ENCODE assay signal across 16 cellular contexts in genomic region chr14:36947362-36947761, GRCh38.
DNase-seq lines count a peak whose midpoint lies in the region; ATAC-seq and TF ChIP-seq lines count a peak whose summit lies in the region.
"Had no signal": no experiment of that assay in that cellular context is flagged by ENCODE, and none has a peak within 500 bp of the region (broad histone marks: within the 10 kb centered on the region; RNA-seq: fewer than 3 reads in every experiment).

No MANE protein-coding gene starts in this region.

- H3F3A ChIP-seq in PC-3 (ENCODE audit: low read length, unreplicated experiment): peaks cover 7% of the 10 kb centered on the region

- CTCF ChIA-PET in PC-3 (lab: Charles Lee): interaction anchor here (0.5 to 1.3 kb wide), 4 partner anchors 26 to 199 kb away, joined by 3 to 4 read pairs (median 3); no protein-coding TSS in a partner anchor

- H3K4me3 ChIP-seq in Karpas-422 (ENCODE audit: low read length): no peak overlapping the region
- H3K4me3 ChIP-seq in PC-3 (ENCODE audit: low read length): no peak overlapping the region
- peak overlapping the region; percentile 17 for H3K4me3 ChIP-seq in parathyroid adenoma (ENCODE audit: low read depth, low read length)
- H3K4me3 ChIP-seq: GM23338 had no signal

- BruUV-seq in PC-3 (replicated peaks; lab: Mats Ljungman, UMichigan): no TSS peak

- no peaks in the 10 kb centered on the region for H3K9me3 ChIP-seq in Karpas-422 (ENCODE audit: low read length)
- no peaks in the 10 kb centered on the region for H3K9me3 ChIP-seq in PC-3 (ENCODE audit: low read length)
- no peaks in the 10 kb centered on the region for H3K9me3 ChIP-seq in parathyroid adenoma (ENCODE audit: control insufficient read depth, low read length)

- H4K20me1 ChIP-seq in Karpas-422 (ENCODE audit: insufficient read depth, low read depth, low read length) (no peaks in the 10 kb centered on the region), PC-3 (ENCODE audit: low read length) (no peaks in the 10 kb centered on the region)

- H3K27me3 ChIP-seq in Karpas-422 (ENCODE audit: low read length) (no peaks in the 10 kb centered on the region), PC-3 (ENCODE audit: low read length) (no peaks in the 10 kb centered on the region), parathyroid adenoma (ENCODE audit: control insufficient read depth, insufficient read depth, low read length) (no peaks in the 10 kb centered on the region)

- no peaks in the 10 kb centered on the region for H3K79me2 ChIP-seq in Karpas-422 (ENCODE audit: low read length)
- no peaks in the 10 kb centered on the region for H3K79me2 ChIP-seq in PC-3 (ENCODE audit: low read length)
- no peaks in the 10 kb centered on the region for H3K79me2 ChIP-seq in parathyroid adenoma

- H3K36me3 ChIP-seq in Karpas-422 (ENCODE audit: insufficient read depth, low read length) (no peaks in the 10 kb centered on the region), PC-3 (ENCODE audit: low read depth, low read length) (no peaks in the 10 kb centered on the region), parathyroid adenoma (ENCODE audit: control insufficient read depth, insufficient read depth, low read length) (no peaks in the 10 kb centered on the region)

- no peak for TF ChIP-seq CTCF in PC-3 (conservative IDR thresholded peaks at IDR 0.05; ENCODE audit: low read depth, low read length)
- TF ChIP-seq CTCF in parathyroid adenoma (IDR thresholded peaks at IDR 0.05): no peak

- peak; percentile 39 for ATAC-seq in PC-3
- no peak for ATAC-seq in GM21723 (IDR thresholded peaks at IDR 0.05; ENCODE audit: unreplicated experiment)
- no peak for ATAC-seq in HG03280 (IDR thresholded peaks at IDR 0.05; ENCODE audit: unreplicated experiment)
- ATAC-seq: GM23338, HCT116 had no signal

- H3K27ac ChIP-seq in Karpas-422 (ENCODE audit: low read length) (no peak overlapping the region), PC-3 (ENCODE audit: low read length) (peak overlapping the region; percentile 70), parathyroid adenoma (no peak overlapping the region)
- H3K27ac ChIP-seq: HL-60 had no signal

- H3K4me2 ChIP-seq in Karpas-422 (ENCODE audit: low read depth, low read length, poor library complexity, severe bottlenecking) (no peak overlapping the region), PC-3 (ENCODE audit: low read length) (peak overlapping the region; percentile 19), parathyroid adenoma (ENCODE audit: low read length) (peak overlapping the region; percentile 51)
- H3K4me2 ChIP-seq: GM23338 had no signal

- peaks cover 28% of the 10 kb centered on the region for H3K4me1 ChIP-seq in Karpas-422 (ENCODE audit: low read length)
- H3K4me1 ChIP-seq in PC-3 (ENCODE audit: insufficient read depth, low read length): peaks cover 63% of the 10 kb centered on the region
- H3K4me1 ChIP-seq in parathyroid adenoma: no peaks in the 10 kb centered on the region

- H3K9me2 ChIP-seq in Karpas-422 (replicated peaks; ENCODE audit: insufficient read depth, low read length): no peaks in the 10 kb centered on the region
- no peaks in the 10 kb centered on the region for H3K9me2 ChIP-seq in PC-3 (replicated peaks; ENCODE audit: low read length)

- intact Hi-C loops in PC-3 (cut with micrococcal nuclease): loop anchor here (10.0 kb wide), 1 partner anchor 287 kb away; no protein-coding TSS in a partner anchor

- H3K9ac ChIP-seq in Karpas-422 (ENCODE audit: low read length): no peak overlapping the region
- H3K9ac ChIP-seq in PC-3 (ENCODE audit: low read length): peak overlapping the region; percentile 11; the same call in 1 of the 2 replicates
- no peak overlapping the region for H3K9ac ChIP-seq in parathyroid adenoma

- POLR2A ChIA-PET in PC-3 (lab: Charles Lee; ENCODE audit: unreplicated experiment): no interaction called here

- H2AFZ ChIP-seq in Karpas-422 (ENCODE audit: low read length): peak overlapping the region; percentile 16; the same call in 1 of the 2 replicates
- H2AFZ ChIP-seq in PC-3 (ENCODE audit: low read length): no peak overlapping the region
- H2AFZ ChIP-seq in parathyroid adenoma: no peak overlapping the region
- H2AFZ ChIP-seq: GM23338 had no signal

- DNase-seq in HCEC 1CT (peak; percentile 40), Karpas-422 (no peak), PC-3 (peak; percentile 48), COLO668 (lab: John Stamatoyannopoulos, UW; ENCODE audit: unreplicated experiment) (no peak)
- DNase-seq: C1 segment of cervical spinal cord; CD4-positive, alpha-beta T cell; DMS153; DMS79; Kasumi-1; KBM-7 had no signal

Comparison
In these comparisons a context has a peak if more than half of its experiments do, and no peak if none do; other contexts are left out.
1. DNase-seq: peak in HCEC 1CT (single experiment) and PC-3 (single experiment); none in Karpas-422 (single experiment) and COLO668 (single experiment).